25 cellular contexts compared by ENCODE assay signal in genomic region chr5:55924744-55925143, GRCh38.
"Had no signal": no experiment of that assay in that cellular context is flagged by ENCODE, and none has a peak within 500 bp of the region (broad histone marks: within the 10 kb centered on the region; RNA-seq: fewer than 3 reads in every experiment).

No MANE protein-coding gene starts in this region.

- DNase-seq: colonic mucosa; dermis blood vessel endothelial cell; effector memory CD4-positive, alpha-beta T cell; erythroblast; esophagus squamous epithelium; foreskin melanocyte; glutamatergic neuron; hypothalamus; kidney; mesenchymal stem cell; mucosa of descending colon; naive B cell; nephron progenitor cell; nucleus accumbens; right cardiac atrium; sigmoid colon; stimulated activated CD4-positive, alpha-beta T cell treated with anti-CD3 and anti-CD28 coated beads, Interleukin-2, amount 100 ng/mL, for 24 hours; stimulated activated CD4-positive, alpha-beta T cell treated with anti-CD3 and anti-CD28 coated beads, Interleukin-4, amount 100 ng/mL, for 4 hours; upper lobe of right lung; uterus had no signal

- H3K4me3 ChIP-seq: colonic mucosa, esophagus squamous epithelium, mucosa of descending colon, prostate gland, sigmoid colon, thoracic aorta, tibial nerve, upper lobe of right lung, uterus had no signal

- H3K36me3 ChIP-seq: colonic mucosa, esophagus squamous epithelium, prostate gland, sigmoid colon, thoracic aorta, tibial nerve, upper lobe of right lung, uterus had no signal

- H3K27ac ChIP-seq: colonic mucosa, esophagus squamous epithelium, sigmoid colon, thoracic aorta, tibial nerve, uterus had no signal

- ATAC-seq: left lobe of liver; mucosa of descending colon; stimulated activated memory B cell treated with anti-CD40 and anti-IgM and Interleukin-4, amounts not matched to agents 10 μg/mL and 1 μg/mL and 100 μg/mL, for 72 hours; upper lobe of right lung had no signal

- H3K9me3 ChIP-seq: colonic mucosa, esophagus squamous epithelium, mucosa of descending colon, prostate gland, sigmoid colon, thoracic aorta, tibial nerve, upper lobe of right lung, uterus had no signal

- H3K27me3 ChIP-seq: colonic mucosa, esophagus squamous epithelium, sigmoid colon, tibial nerve, upper lobe of right lung, uterus had no signal

- H3K4me1 ChIP-seq: colonic mucosa, prostate gland, sigmoid colon, uterus had no signal
